ENCODE assay signal across 1 cellular context in the genomic region with DNA sequence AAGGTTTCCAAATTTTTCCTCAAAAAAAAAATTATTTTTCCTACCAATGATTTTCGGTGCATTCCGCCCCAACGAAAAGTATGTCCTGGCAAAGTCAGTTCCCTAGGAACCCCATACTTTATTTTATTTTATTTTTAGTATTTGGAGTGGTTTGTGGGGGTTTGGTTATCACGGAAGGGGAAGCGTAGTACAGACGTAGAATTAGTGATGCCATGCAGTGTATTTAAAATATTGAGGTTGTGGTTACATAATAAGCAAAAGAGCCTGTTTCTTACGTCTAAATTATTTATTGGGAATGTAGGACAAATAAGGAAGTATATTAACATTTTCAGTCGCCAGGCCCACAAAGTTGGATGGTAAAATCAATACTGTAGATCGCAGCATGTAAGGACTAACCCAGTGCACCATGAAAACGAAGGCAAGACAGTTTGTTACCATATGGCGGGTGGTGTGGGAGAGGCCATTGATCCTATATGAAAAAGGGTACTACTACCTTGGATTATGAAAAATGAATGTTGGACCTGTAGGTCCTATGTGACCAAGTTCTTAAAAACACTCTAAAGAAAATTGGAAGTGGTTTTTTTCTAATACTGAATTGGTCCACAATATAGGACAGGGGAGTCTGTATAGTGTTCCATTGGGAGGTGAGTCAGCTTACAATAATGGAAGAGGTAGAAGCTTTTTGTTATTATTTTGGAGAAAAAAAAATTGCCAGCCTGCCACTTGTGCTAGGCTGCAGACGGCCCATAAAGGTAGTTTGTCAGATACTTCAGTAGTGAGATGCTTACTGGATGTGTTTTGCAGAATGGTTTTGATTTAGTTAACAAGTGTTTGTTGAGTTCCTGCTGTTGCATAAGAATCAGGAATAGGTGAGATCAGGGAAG.
A peak's percentile ranks its signal among the peaks of the same experiment; 100 is the strongest.
TF ChIP-seq lines count a peak whose summit lies in the region.

No MANE protein-coding gene starts in this region.

TF ChIP-seq in HepG2, 621 proteins besides CTCF, POLR2A, EP300 and RAD21 (continued from another document):
- TF ChIP-seq, protein P1, sequence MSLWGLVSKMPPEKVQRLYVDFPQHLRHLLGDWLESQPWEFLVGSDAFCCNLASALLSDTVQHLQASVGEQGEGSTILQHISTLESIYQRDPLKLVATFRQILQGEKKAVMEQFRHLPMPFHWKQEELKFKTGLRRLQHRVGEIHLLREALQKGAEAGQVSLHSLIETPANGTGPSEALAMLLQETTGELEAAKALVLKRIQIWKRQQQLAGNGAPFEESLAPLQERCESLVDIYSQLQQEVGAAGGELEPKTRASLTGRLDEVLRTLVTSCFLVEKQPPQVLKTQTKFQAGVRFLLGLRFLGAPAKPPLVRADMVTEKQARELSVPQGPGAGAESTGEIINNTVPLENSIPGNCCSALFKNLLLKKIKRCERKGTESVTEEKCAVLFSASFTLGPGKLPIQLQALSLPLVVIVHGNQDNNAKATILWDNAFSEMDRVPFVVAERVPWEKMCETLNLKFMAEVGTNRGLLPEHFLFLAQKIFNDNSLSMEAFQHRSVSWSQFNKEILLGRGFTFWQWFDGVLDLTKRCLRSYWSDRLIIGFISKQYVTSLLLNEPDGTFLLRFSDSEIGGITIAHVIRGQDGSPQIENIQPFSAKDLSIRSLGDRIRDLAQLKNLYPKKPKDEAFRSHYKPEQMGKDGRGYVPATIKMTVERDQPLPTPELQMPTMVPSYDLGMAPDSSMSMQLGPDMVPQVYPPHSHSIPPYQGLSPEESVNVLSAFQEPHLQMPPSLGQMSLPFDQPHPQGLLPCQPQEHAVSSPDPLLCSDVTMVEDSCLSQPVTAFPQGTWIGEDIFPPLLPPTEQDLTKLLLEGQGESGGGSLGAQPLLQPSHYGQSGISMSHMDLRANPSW (CRISPR knock-in tag; IDR thresholded peaks at IDR 0.05; ENCODE audit: borderline replicate concordance), result no peak
- TF ChIP-seq, protein P2, sequence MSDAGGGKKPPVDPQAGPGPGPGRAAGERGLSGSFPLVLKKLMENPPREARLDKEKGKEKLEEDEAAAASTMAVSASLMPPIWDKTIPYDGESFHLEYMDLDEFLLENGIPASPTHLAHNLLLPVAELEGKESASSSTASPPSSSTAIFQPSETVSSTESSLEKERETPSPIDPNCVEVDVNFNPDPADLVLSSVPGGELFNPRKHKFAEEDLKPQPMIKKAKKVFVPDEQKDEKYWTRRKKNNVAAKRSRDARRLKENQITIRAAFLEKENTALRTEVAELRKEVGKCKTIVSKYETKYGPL (CRISPR knock-in tag; IDR thresholded peaks at IDR 0.05), result 0 out of 2 replicates have a peak, but pooled peaks have one; percentile 35
- no peak for TF ChIP-seq ZNF570 (CRISPR knock-in tag; IDR thresholded peaks at IDR 0.05; ENCODE audit: borderline replicate concordance)
- TF ChIP-seq NAIF1 (CRISPR knock-in tag; IDR thresholded peaks at IDR 0.05; ENCODE audit: borderline replicate concordance), result no peak
- no peak for TF ChIP-seq ZBTB3 (CRISPR knock-in tag; IDR thresholded peaks at IDR 0.05; ENCODE audit: borderline replicate concordance, low read depth)
- 0 out of 2 replicates have a peak, but pooled peaks have one; percentile 15 for TF ChIP-seq CEBPG (CRISPR knock-in tag; IDR thresholded peaks at IDR 0.05)
- no peak for TF ChIP-seq HOXA5 (CRISPR knock-in tag; IDR thresholded peaks at IDR 0.05)
- 0 out of 2 replicates have a peak, but pooled peaks have one; percentile 18 for TF ChIP-seq KDM5A (IDR thresholded peaks at IDR 0.05; ENCODE audit: borderline replicate concordance, low read length)
- TF ChIP-seq, protein P3, sequence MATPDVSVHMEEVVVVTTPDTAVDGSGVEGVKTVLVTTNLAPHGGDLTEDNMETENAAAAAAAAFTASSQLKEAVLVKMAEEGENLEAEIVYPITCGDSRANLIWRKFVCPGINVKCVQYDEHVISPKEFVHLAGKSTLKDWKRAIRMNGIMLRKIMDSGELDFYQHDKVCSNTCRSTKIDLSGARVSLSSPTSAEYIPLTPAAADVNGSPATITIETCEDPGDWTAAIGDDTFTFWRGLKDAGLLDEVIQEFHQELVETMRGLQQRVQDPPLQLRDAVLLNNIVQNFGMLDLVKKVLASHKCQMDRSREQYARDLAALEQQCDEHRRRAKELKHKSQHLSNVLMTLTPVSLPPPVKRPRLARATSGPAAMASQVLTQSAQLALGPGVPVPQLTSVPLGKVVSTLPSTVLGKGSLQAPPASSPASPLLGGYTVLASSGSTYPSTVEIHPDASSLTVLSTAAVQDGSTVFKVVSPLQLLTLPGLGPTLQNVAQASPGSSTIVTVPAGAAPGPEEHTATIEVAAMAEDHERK (CRISPR knock-in tag; IDR thresholded peaks at IDR 0.05; ENCODE audit: low read depth), result no peak
- TF ChIP-seq, protein P4, sequence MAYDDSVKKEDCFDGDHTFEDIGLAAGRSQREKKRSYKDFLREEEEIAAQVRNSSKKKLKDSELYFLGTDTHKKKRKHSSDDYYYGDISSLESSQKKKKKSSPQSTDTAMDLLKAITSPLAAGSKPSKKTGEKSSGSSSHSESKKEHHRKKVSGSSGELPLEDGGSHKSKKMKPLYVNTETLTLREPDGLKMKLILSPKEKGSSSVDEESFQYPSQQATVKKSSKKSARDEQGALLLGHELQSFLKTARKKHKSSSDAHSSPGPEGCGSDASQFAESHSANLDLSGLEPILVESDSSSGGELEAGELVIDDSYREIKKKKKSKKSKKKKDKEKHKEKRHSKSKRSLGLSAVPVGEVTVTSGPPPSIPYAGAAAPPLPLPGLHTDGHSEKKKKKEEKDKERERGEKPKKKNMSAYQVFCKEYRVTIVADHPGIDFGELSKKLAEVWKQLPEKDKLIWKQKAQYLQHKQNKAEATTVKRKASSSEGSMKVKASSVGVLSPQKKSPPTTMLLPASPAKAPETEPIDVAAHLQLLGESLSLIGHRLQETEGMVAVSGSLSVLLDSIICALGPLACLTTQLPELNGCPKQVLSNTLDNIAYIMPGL (CRISPR knock-in tag; IDR thresholded peaks at IDR 0.05; ENCODE audit: borderline replicate concordance in 1 of 2, low read depth in 1 of 2), result no peak
- TF ChIP-seq, protein P5, sequence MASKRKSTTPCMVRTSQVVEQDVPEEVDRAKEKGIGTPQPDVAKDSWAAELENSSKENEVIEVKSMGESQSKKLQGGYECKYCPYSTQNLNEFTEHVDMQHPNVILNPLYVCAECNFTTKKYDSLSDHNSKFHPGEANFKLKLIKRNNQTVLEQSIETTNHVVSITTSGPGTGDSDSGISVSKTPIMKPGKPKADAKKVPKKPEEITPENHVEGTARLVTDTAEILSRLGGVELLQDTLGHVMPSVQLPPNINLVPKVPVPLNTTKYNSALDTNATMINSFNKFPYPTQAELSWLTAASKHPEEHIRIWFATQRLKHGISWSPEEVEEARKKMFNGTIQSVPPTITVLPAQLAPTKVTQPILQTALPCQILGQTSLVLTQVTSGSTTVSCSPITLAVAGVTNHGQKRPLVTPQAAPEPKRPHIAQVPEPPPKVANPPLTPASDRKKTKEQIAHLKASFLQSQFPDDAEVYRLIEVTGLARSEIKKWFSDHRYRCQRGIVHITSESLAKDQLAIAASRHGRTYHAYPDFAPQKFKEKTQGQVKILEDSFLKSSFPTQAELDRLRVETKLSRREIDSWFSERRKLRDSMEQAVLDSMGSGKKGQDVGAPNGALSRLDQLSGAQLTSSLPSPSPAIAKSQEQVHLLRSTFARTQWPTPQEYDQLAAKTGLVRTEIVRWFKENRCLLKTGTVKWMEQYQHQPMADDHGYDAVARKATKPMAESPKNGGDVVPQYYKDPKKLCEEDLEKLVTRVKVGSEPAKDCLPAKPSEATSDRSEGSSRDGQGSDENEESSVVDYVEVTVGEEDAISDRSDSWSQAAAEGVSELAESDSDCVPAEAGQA (IDR thresholded peaks at IDR 0.05; ENCODE audit: low read depth), result no peak
- TF ChIP-seq, protein P5 (CRISPR knock-in tag; IDR thresholded peaks at IDR 0.05; ENCODE audit: borderline replicate concordance), result 0 out of 2 replicates have a peak, but pooled peaks have one; percentile 47
- TF ChIP-seq JUND (CRISPR knock-in tag; IDR thresholded peaks at IDR 0.05), result no peak
- no peak for TF ChIP-seq ZNF430 (CRISPR knock-in tag; IDR thresholded peaks at IDR 0.05)
- TF ChIP-seq, protein P6, sequence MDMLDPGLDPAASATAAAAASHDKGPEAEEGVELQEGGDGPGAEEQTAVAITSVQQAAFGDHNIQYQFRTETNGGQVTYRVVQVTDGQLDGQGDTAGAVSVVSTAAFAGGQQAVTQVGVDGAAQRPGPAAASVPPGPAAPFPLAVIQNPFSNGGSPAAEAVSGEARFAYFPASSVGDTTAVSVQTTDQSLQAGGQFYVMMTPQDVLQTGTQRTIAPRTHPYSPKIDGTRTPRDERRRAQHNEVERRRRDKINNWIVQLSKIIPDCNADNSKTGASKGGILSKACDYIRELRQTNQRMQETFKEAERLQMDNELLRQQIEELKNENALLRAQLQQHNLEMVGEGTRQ (IDR thresholded peaks at IDR 0.05; ENCODE audit: low read depth, low read length), result no peak
- TF ChIP-seq, protein P6 (CRISPR knock-in tag; IDR thresholded peaks at IDR 0.05; ENCODE audit: borderline replicate concordance), result 0 out of 2 replicates have a peak, but pooled peaks have one; percentile 16
- no peak for TF ChIP-seq MLLT10 (CRISPR knock-in tag; IDR thresholded peaks at IDR 0.05)
- TF ChIP-seq ONECUT2 (CRISPR knock-in tag; IDR thresholded peaks at IDR 0.05), result peak; percentile 29; the same call in 1 of the 2 replicates
- no peak for TF ChIP-seq ATRX (CRISPR knock-in tag; IDR thresholded peaks at IDR 0.05; ENCODE audit: borderline replicate concordance)
- TF ChIP-seq GLI4 (CRISPR knock-in tag; IDR thresholded peaks at IDR 0.05; ENCODE audit: borderline replicate concordance), result no peak
- no peak for TF ChIP-seq SRSF9 (IDR thresholded peaks at IDR 0.05; ENCODE audit: borderline replicate concordance, insufficient read depth, low read depth, low read length, poor library complexity, severe bottlenecking)
- no peak for TF ChIP-seq ZNF883 (CRISPR knock-in tag; IDR thresholded peaks at IDR 0.05; ENCODE audit: not compliant biosample characterization)
- TF ChIP-seq, protein P7, sequence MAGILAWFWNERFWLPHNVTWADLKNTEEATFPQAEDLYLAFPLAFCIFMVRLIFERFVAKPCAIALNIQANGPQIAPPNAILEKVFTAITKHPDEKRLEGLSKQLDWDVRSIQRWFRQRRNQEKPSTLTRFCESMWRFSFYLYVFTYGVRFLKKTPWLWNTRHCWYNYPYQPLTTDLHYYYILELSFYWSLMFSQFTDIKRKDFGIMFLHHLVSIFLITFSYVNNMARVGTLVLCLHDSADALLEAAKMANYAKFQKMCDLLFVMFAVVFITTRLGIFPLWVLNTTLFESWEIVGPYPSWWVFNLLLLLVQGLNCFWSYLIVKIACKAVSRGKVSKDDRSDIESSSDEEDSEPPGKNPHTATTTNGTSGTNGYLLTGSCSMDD (CRISPR knock-in tag; IDR thresholded peaks at IDR 0.05), result no peak
- TF ChIP-seq CHD2 (IDR thresholded peaks at IDR 0.05; ENCODE audit: low read depth, low read length), result no peak
